In genomic region chr5:96053063-96053735, GRCh38 we compare ENCODE assay signal across 1 cellular context.
TF ChIP-seq lines count a peak whose summit lies in the region.

No MANE protein-coding gene starts in this region.

TF ChIP-seq in HepG2, 621 proteins besides CTCF, POLR2A, EP300 and RAD21 (continued from another document):
- TF ChIP-seq MAFF (IDR thresholded peaks at IDR 0.05; ENCODE audit: low read depth, low read length), result no peak
TF ChIP-seq in HepG2: peak in this region for 0.
